ENCODE assay signal across 29 cellular contexts in genomic region chr3:45212095-45212468, GRCh38. TPM values are rescaled to one million over a fixed set of nuclear protein-coding genes. Genes with fewer than 3 reads are reported as not detected.
DNase-seq lines count a peak whose midpoint lies in the region; ATAC-seq and TF ChIP-seq lines count a peak whose summit lies in the region.
"Had no signal": no experiment of that assay in that cellular context is flagged by ENCODE, and none has a peak within 500 bp of the region (broad histone marks: within the 10 kb centered on the region; RNA-seq: fewer than 3 reads in every experiment).

No MANE protein-coding gene starts in this region.

- H3K23ac ChIP-seq in mesenchymal stem cell (ENCODE audit: low read length in 2 of 2), result no peak overlapping the region

- no peak overlapping the region for H2BK15ac ChIP-seq in mesenchymal stem cell (ENCODE audit: low read depth, poor library complexity, severe bottlenecking)

- intact Hi-C loops in adrenal gland (cut with DNase I), result no loop called here

- no peak for ATAC-seq in natural killer cell treated with Interleukin-12 subunit alpha and Interleukin-12 subunit beta and Interleukin-15 and Interleukin-18, amount 100 ng/mL, for 72 hours
- ATAC-seq: activated CD8-positive, alpha-beta memory T cell treated with anti-CD3 and anti-CD28 coated beads, Interleukin-2, amount 10 ng/mL, durations not matched to agents 7 days and 5 days; esophagus mucosa; mucosa of descending colon; natural killer cell; stimulated activated memory B cell treated with anti-CD40 and anti-IgM and Interleukin-4, amounts not matched to agents 10 μg/mL and 1 μg/mL and 100 μg/mL, for 72 hours had no signal

- H3K4ac ChIP-seq in mesenchymal stem cell (ENCODE audit: low read depth in 1 of 2, low read length in 2 of 2), result peak overlapping the region in 1 of 2 experiments; percentile 57

- H3K27ac Mint-ChIP-seq in natural killer cell treated with Interleukin-12 subunit alpha and Interleukin-12 subunit beta and Interleukin-15 and Interleukin-18, amount 100 ng/mL, for 72 hours, result no peak overlapping the region
- no peak overlapping the region for H3K27ac Mint-ChIP-seq in activated T-cell treated with anti-CD3 and anti-CD28 coated beads, Interleukin-2, amount 50 U/mL, for 24 hours
- H3K27ac Mint-ChIP-seq: activated B cell treated with CpG ODN at 0.5 μM for 24 hours; activated CD8-positive, alpha-beta memory T cell treated with anti-CD3 and anti-CD28 coated beads, Interleukin-2, amount 10 ng/mL, durations not matched to agents 7 days and 5 days; CD4-positive, alpha-beta T cell; natural killer cell; stimulated activated memory B cell treated with anti-CD40 and anti-IgM and Interleukin-4, amounts not matched to agents 10 μg/mL and 1 μg/mL and 100 μg/mL, for 72 hours had no signal

- H3K9me3 Mint-ChIP-seq in natural killer cell treated with Interleukin-12 subunit alpha and Interleukin-12 subunit beta and Interleukin-15 and Interleukin-18, amount 100 ng/mL, for 72 hours, result no peaks in the 10 kb centered on the region
- H3K9me3 Mint-ChIP-seq in activated T-cell treated with anti-CD3 and anti-CD28 coated beads, Interleukin-2, amount 50 U/mL, for 24 hours, result no peaks in the 10 kb centered on the region
- H3K9me3 Mint-ChIP-seq: activated B cell treated with CpG ODN at 0.5 μM for 24 hours; CD4-positive, alpha-beta T cell; natural killer cell; stimulated activated memory B cell treated with anti-CD40 and anti-IgM and Interleukin-4, amounts not matched to agents 10 μg/mL and 1 μg/mL and 100 μg/mL, for 72 hours had no signal

- H3K27me3 Mint-ChIP-seq in natural killer cell treated with Interleukin-12 subunit alpha and Interleukin-12 subunit beta and Interleukin-15 and Interleukin-18, amount 100 ng/mL, for 72 hours, result peaks cover 14 to 16% of the 10 kb centered on the region in 2 donors
- H3K27me3 Mint-ChIP-seq in activated T-cell treated with anti-CD3 and anti-CD28 coated beads, Interleukin-2, amount 50 U/mL, for 24 hours, result peaks cover 25% of the 10 kb centered on the region

- peak in 1 of 2 donors; percentile 2 for TF ChIP-seq POLR2A in adrenal gland (IDR thresholded peaks at IDR 0.05)

- no peak overlapping the region for H2BK5ac ChIP-seq in mesenchymal stem cell (ENCODE audit: low read depth, low read length, poor library complexity, severe bottlenecking)

- H3K14ac ChIP-seq in mesenchymal stem cell (ENCODE audit: low read length in 2 of 2), result no peak overlapping the region

- H4K91ac ChIP-seq in mesenchymal stem cell (ENCODE audit: low read length), result no peak overlapping the region

- no peak for DNase-seq in AG04450 (ENCODE audit: low read depth, low spot score)
- DNase-seq in HL-60 (ENCODE audit: low read depth in 1 of 2, low spot score in 1 of 2), result peak; percentile 29 to 79
- no peak for DNase-seq in adrenal gland
- DNase-seq in mesenchymal stem cell, result peak; percentile 24
- no peak for DNase-seq in natural killer cell treated with Interleukin-12 subunit alpha and Interleukin-12 subunit beta and Interleukin-15 and Interleukin-18, amount 100 ng/mL, for 72 hours (ENCODE audit: low spot score)
- DNase-seq in activated T-cell treated with anti-CD3 and anti-CD28 coated beads, Interleukin-2, amount 50 U/mL, for 24 hours, result no peak
- DNase-seq in activated CD4-positive, alpha-beta T cell treated with anti-CD3 and anti-CD28 coated beads for 1 hour, result no peak
- no peak for DNase-seq in NCI-H1092 treated with DMSO at 0.1 percent for 48 hours (lab: John Stamatoyannopoulos, UW)
- DNase-seq: activated B cell treated with CpG ODN at 0.5 μM for 24 hours; activated CD4-positive, alpha-beta T cell treated with anti-CD3 and anti-CD28 coated beads, Interleukin-2, amount 50 U/mL, for 1 hour; activated CD8-positive, alpha-beta memory T cell treated with anti-CD3 and anti-CD28 coated beads, Interleukin-2, amount 10 ng/mL, durations not matched to agents 7 days and 5 days; activated T-cell treated with anti-CD3 and anti-CD28 coated beads, Interleukin-2, amount 50 U/mL, for 48 hours; CD4-positive, alpha-beta T cell; central memory CD4-positive, alpha-beta T cell; dermis blood vessel endothelial cell; DMS79 treated with DMSO at 0.1 percent for 48 hours; foreskin melanocyte; GDM1; Kasumi-1; mucosa of descending colon; natural killer cell; NCI-H446; NCI-H748 treated with DMSO at 0.1 percent for 48 hours; Peyer's patch; SJCRH30 had no signal

- H3K36me3 Mint-ChIP-seq in natural killer cell treated with Interleukin-12 subunit alpha and Interleukin-12 subunit beta and Interleukin-15 and Interleukin-18, amount 100 ng/mL, for 72 hours, result no peaks in the 10 kb centered on the region
- H3K36me3 Mint-ChIP-seq in activated T-cell treated with anti-CD3 and anti-CD28 coated beads, Interleukin-2, amount 50 U/mL, for 24 hours (ENCODE audit: low read depth), result no peaks in the 10 kb centered on the region
- H3K36me3 Mint-ChIP-seq: activated CD8-positive, alpha-beta memory T cell treated with anti-CD3 and anti-CD28 coated beads, Interleukin-2, amount 10 ng/mL, durations not matched to agents 7 days and 5 days; natural killer cell; stimulated activated memory B cell treated with anti-CD40 and anti-IgM and Interleukin-4, amounts not matched to agents 10 μg/mL and 1 μg/mL and 100 μg/mL, for 72 hours had no signal

- H2BK120ac ChIP-seq in mesenchymal stem cell (ENCODE audit: low read depth, low read length), result no peak overlapping the region

- H3K4me1 ChIP-seq in adrenal gland (replicated peaks in 1 of 2), result peaks cover 29 to 32% of the 10 kb centered on the region in 2 donors
- peaks cover 6% of the 10 kb centered on the region for H3K4me1 ChIP-seq in mesenchymal stem cell (ENCODE audit: control insufficient read depth, insufficient read depth, low read depth, low read length)
- H3K4me1 ChIP-seq: Peyer's patch, SJCRH30 had no signal

- no peaks in the 10 kb centered on the region for H3K27me3 ChIP-seq in AG04450 (ENCODE audit: control insufficient read depth, insufficient read depth, low read length)
- H3K27me3 ChIP-seq in HL-60 (ENCODE audit: insufficient read depth, poor library complexity, severe bottlenecking), result no peaks in the 10 kb centered on the region
- H3K27me3 ChIP-seq in adrenal gland, result no peaks in the 10 kb centered on the region
- H3K27me3 ChIP-seq in mesenchymal stem cell (ENCODE audit: control insufficient read depth in 1 of 2, insufficient read depth in 1 of 2, low read length in 2 of 2), result no peaks in the 10 kb centered on the region
- H3K27me3 ChIP-seq: Peyer's patch, SJCRH30 had no signal

- H3K4me3 ChIP-seq in AG04450 (ENCODE audit: low read depth, low read length) (no peak overlapping the region), HL-60 (replicated peaks; ENCODE audit: insufficient read depth, low read length) (no peak overlapping the region), adrenal gland (peak overlapping the region in 1 of 4 donors; percentile 19), mesenchymal stem cell (ENCODE audit: insufficient read depth in 1 of 2, low read depth in 1 of 2, low read length in 2 of 2) (no peak overlapping the region)
- H3K4me3 ChIP-seq: lung, mucosa of descending colon, Peyer's patch, SJCRH30, skin epidermis had no signal

- peak overlapping the region; percentile 19 for H3K9ac ChIP-seq in mesenchymal stem cell (ENCODE audit: low read length)

- no peak overlapping the region for H3K4me3 Mint-ChIP-seq in natural killer cell treated with Interleukin-12 subunit alpha and Interleukin-12 subunit beta and Interleukin-15 and Interleukin-18, amount 100 ng/mL, for 72 hours
- no peak overlapping the region for H3K4me3 Mint-ChIP-seq in activated T-cell treated with anti-CD3 and anti-CD28 coated beads, Interleukin-2, amount 50 U/mL, for 24 hours
- H3K4me3 Mint-ChIP-seq: activated B cell treated with CpG ODN at 0.5 μM for 24 hours; activated CD8-positive, alpha-beta memory T cell treated with anti-CD3 and anti-CD28 coated beads, Interleukin-2, amount 10 ng/mL, durations not matched to agents 7 days and 5 days; CD4-positive, alpha-beta T cell; natural killer cell; stimulated activated memory B cell treated with anti-CD40 and anti-IgM and Interleukin-4, amounts not matched to agents 10 μg/mL and 1 μg/mL and 100 μg/mL, for 72 hours had no signal

- 53 to 70% (median 62%) methylated on average over 10 of the region's 10 CpGs for WGBS in adrenal gland, 4 donors
- WGBS in mesenchymal stem cell, result 88% methylated on average over 10 of the region's 10 CpGs

- no peak overlapping the region for H4K8ac ChIP-seq in mesenchymal stem cell (ENCODE audit: low read length)

- no peak overlapping the region for H2AK5ac ChIP-seq in mesenchymal stem cell (ENCODE audit: low read length, severe bottlenecking)

- H3K4me2 ChIP-seq in mesenchymal stem cell (ENCODE audit: low read length, poor library complexity, severe bottlenecking), result no peak overlapping the region

- CTCF ChIA-PET in AG04450 (lab: Charles Lee), result interaction anchor here (1.8 to 4.3 kb wide), 2 partner anchors 156 to 170 kb away, joined by 7 to 141 read pairs; no protein-coding TSS in a partner anchor

- H3K4me1 Mint-ChIP-seq in natural killer cell treated with Interleukin-12 subunit alpha and Interleukin-12 subunit beta and Interleukin-15 and Interleukin-18, amount 100 ng/mL, for 72 hours (ENCODE audit: low read depth in 2 of 2), result peaks cover 4% of the 10 kb centered on the region in 2 donors
- peaks cover 25% of the 10 kb centered on the region for H3K4me1 Mint-ChIP-seq in activated T-cell treated with anti-CD3 and anti-CD28 coated beads, Interleukin-2, amount 50 U/mL, for 24 hours (ENCODE audit: low read depth)
- H3K4me1 Mint-ChIP-seq: activated B cell treated with CpG ODN at 0.5 μM for 24 hours had no signal

- no peaks in the 10 kb centered on the region for H3K79me1 ChIP-seq in mesenchymal stem cell (replicated peaks; ENCODE audit: low read length, poor library complexity, severe bottlenecking)

- H2AFZ ChIP-seq in mesenchymal stem cell (ENCODE audit: low read depth, low read length), result no peak overlapping the region

- POLR2A ChIA-PET in AG04450 (lab: Yijun Ruan, JAX), result interaction anchor here (0.6 kb wide), 1 partner anchor 74 kb away, joined by 4 read pairs; no protein-coding TSS in a partner anchor

- H3K36me3 ChIP-seq in adrenal gland (replicated peaks in 1 of 2) (no peaks in the 10 kb centered on the region), mesenchymal stem cell (ENCODE audit: control insufficient read depth in 1 of 2, insufficient read depth in 2 of 2, low read depth in 1 of 2, low read length in 2 of 2) (no peaks in the 10 kb centered on the region)
- H3K36me3 ChIP-seq: Peyer's patch, SJCRH30 had no signal

- TF ChIP-seq CTCF in AG04450 (IDR thresholded peaks at IDR 0.05; ENCODE audit: low read depth, low read length) (no peak), HL-60 (IDR thresholded peaks at IDR 0.05; ENCODE audit: insufficient read depth, low read length) (no peak), adrenal gland (IDR thresholded peaks at IDR 0.05) (no peak)

- H3K27ac ChIP-seq in AG04450 (ENCODE audit: low read depth, low read length), result peak overlapping the region; percentile 39
- peak overlapping the region; percentile 36 for H3K27ac ChIP-seq in HL-60 (replicated peaks)
- H3K27ac ChIP-seq in adrenal gland, result peak overlapping the region in 4 of 5 donors; percentile 8 to 87 (median 78)
- no peak overlapping the region for H3K27ac ChIP-seq in mesenchymal stem cell (ENCODE audit: low read length, poor library complexity, severe bottlenecking)
- H3K27ac ChIP-seq: Peyer's patch, SJCRH30, skin epidermis had no signal

- peak overlapping the region in 1 of 2 experiments; percentile 45 for H3K18ac ChIP-seq in mesenchymal stem cell (ENCODE audit: low read depth in 1 of 2, low read length in 2 of 2)

- H3K9me3 ChIP-seq in AG04450 (ENCODE audit: control insufficient read depth, insufficient read depth, low read length) (no peaks in the 10 kb centered on the region; the same call in 1 of the 2 replicates), adrenal gland (replicated peaks in 1 of 3) (no peaks in the 10 kb centered on the region), mesenchymal stem cell (ENCODE audit: control insufficient read depth, low read length) (no peaks in the 10 kb centered on the region)
- H3K9me3 ChIP-seq: mucosa of descending colon, Peyer's patch, SJCRH30 had no signal

- peak overlapping the region in 1 of 2 experiments; percentile 62 for H2BK12ac ChIP-seq in mesenchymal stem cell (ENCODE audit: low read length in 2 of 2)

RNA-seq across cellular contexts. Expression of gene TMEM158, which starts 14.0 kb away (rescaled TPM):
- 24.7 and 25.1 TPM in 2 replicates for polyA plus RNA-seq in AG04450 (2011; rRNA removed)
- polyA minus RNA-seq in AG04450 (2011; rRNA and poly(A)+ RNA removed), result 12.4 and 12.9 TPM in 2 replicates
- total RNA-seq in adrenal gland, result 10 to 100 TPM in 7 of 8 donors, 1 to 10 TPM in 1; 8.9 to 31.4 (median 20.8) TPM
- 10 to 100 TPM in 1 of 3 donors, 1 to 10 TPM in 2; 5.5 to 11.9 (median 8.5) TPM for polyA plus RNA-seq in adrenal gland
- 142 TPM for polyA plus RNA-seq in mesenchymal stem cell (2013, experiment 1 of 2)
- polyA plus RNA-seq in mesenchymal stem cell (2013, experiment 2 of 2), result 144 TPM
- total RNA-seq in natural killer cell treated with Interleukin-12 subunit alpha and Interleukin-12 subunit beta and Interleukin-15 and Interleukin-18, amount 100 ng/mL, for 72 hours, result 1 to 10 TPM in 1 of 2 donors, under 1 TPM in 1; 0.56 to 2.5 TPM
- total RNA-seq: CD4-positive, alpha-beta T cell had no signal

Comparison
In these comparisons a context has a peak if more than half of its experiments do, and no peak if none do; other contexts are left out.
1. DNase-seq: peak in HL-60 (2 of 2) and mesenchymal stem cell (single experiment); none in AG04450 (single experiment), adrenal gland (0 of 7), natural killer cell treated with Interleukin-12 subunit alpha and Interleukin-12 subunit beta and Interleukin-15 and Interleukin-18, amount 100 ng/mL, for 72 hours (single experiment), activated T-cell treated with anti-CD3 and anti-CD28 coated beads, Interleukin-2, amount 50 U/mL, for 24 hours (single experiment), activated CD4-positive, alpha-beta T cell treated with anti-CD3 and anti-CD28 coated beads for 1 hour (single experiment) and NCI-H1092 treated with DMSO at 0.1 percent for 48 hours (single experiment).